Comparison of ENCODE assay signal across 12 cellular contexts in genomic region chr10:90977162-90977854, GRCh38.
A peak's percentile ranks its signal among the peaks of the same experiment; 100 is the strongest.
DNase-seq lines count a peak whose midpoint lies in the region; ATAC-seq lines count a peak whose summit lies in the region.
"Had no signal": no experiment of that assay in that cellular context is flagged by ENCODE, and none has a peak within 500 bp of the region (broad histone marks: within the 10 kb centered on the region; RNA-seq: fewer than 3 reads in every experiment).

No MANE protein-coding gene starts in this region.

- no peaks in the 10 kb centered on the region for H3K27me3 Mint-ChIP-seq in activated naive CD8-positive, alpha-beta T cell treated with anti-CD3 and anti-CD28 coated beads, Interleukin-2, amount 50 U/mL, for 24 hours

- no peak for DNase-seq in activated naive CD8-positive, alpha-beta T cell treated with anti-CD3 and anti-CD28 coated beads, Interleukin-2, amount 50 U/mL, for 24 hours
- DNase-seq in T1000 (lab: John Stamatoyannopoulos, UW) (no peak), NCI-H524 treated with DMSO at 0.1 percent for 48 hours (lab: John Stamatoyannopoulos, UW) (no peak), activated gamma-delta T cell (lab: John Stamatoyannopoulos, UW) (no peak)
- DNase-seq: NCI-H1694, T-cell had no signal

- H3K9me3 Mint-ChIP-seq in activated naive CD8-positive, alpha-beta T cell treated with anti-CD3 and anti-CD28 coated beads, Interleukin-2, amount 50 U/mL, for 24 hours, result no peaks in the 10 kb centered on the region
- H3K9me3 Mint-ChIP-seq: natural killer cell treated with Interleukin-12 subunit alpha and Interleukin-12 subunit beta and Interleukin-15 and Interleukin-18, amount 100 ng/mL, for 72 hours; T-cell had no signal

- H3K4me1 Mint-ChIP-seq in activated naive CD8-positive, alpha-beta T cell treated with anti-CD3 and anti-CD28 coated beads, Interleukin-2, amount 50 U/mL, for 24 hours, result no peaks in the 10 kb centered on the region
- H3K4me1 Mint-ChIP-seq: T-cell had no signal

- peak; percentile 88 for ATAC-seq in GM18511 (IDR thresholded peaks at IDR 0.05; ENCODE audit: unreplicated experiment)
- peak; percentile 74 for ATAC-seq in GM19395 (IDR thresholded peaks at IDR 0.05; ENCODE audit: unreplicated experiment)
- peak; percentile 49 for ATAC-seq in HG02885 (IDR thresholded peaks at IDR 0.05; ENCODE audit: poor library complexity, unreplicated experiment)
- ATAC-seq in activated naive CD8-positive, alpha-beta T cell treated with anti-CD3 and anti-CD28 coated beads, Interleukin-2, amount 50 U/mL, for 24 hours, result peak; percentile 46
- no peak for ATAC-seq in GM19328 (IDR thresholded peaks at IDR 0.05; ENCODE audit: unreplicated experiment)
- ATAC-seq: HCT116, T-cell had no signal

- no peak overlapping the region for H3K4me3 Mint-ChIP-seq in activated naive CD8-positive, alpha-beta T cell treated with anti-CD3 and anti-CD28 coated beads, Interleukin-2, amount 50 U/mL, for 24 hours
- H3K4me3 Mint-ChIP-seq: natural killer cell treated with Interleukin-12 subunit alpha and Interleukin-12 subunit beta and Interleukin-15 and Interleukin-18, amount 100 ng/mL, for 72 hours; T-cell had no signal

- peak overlapping the region; percentile 72 for H3K27ac Mint-ChIP-seq in activated naive CD8-positive, alpha-beta T cell treated with anti-CD3 and anti-CD28 coated beads, Interleukin-2, amount 50 U/mL, for 24 hours
- H3K27ac Mint-ChIP-seq: natural killer cell treated with Interleukin-12 subunit alpha and Interleukin-12 subunit beta and Interleukin-15 and Interleukin-18, amount 100 ng/mL, for 72 hours; T-cell had no signal

- H3K36me3 Mint-ChIP-seq in activated naive CD8-positive, alpha-beta T cell treated with anti-CD3 and anti-CD28 coated beads, Interleukin-2, amount 50 U/mL, for 24 hours (ENCODE audit: low read depth), result no peaks in the 10 kb centered on the region
- H3K36me3 Mint-ChIP-seq: natural killer cell treated with Interleukin-12 subunit alpha and Interleukin-12 subunit beta and Interleukin-15 and Interleukin-18, amount 100 ng/mL, for 72 hours; T-cell had no signal
